Comparison of ENCODE assay signal across 1 cellular context in genomic region chr18:24397694-24398365, GRCh38.
A peak's percentile ranks its signal among the peaks of the same experiment; 100 is the strongest.
TF ChIP-seq lines count a peak whose summit lies in the region.

Gene OSBPL1A, minus strand, starts transcription at chr18:24397824. Its CDS starts 20,291 bp downstream, at chr18:24377533.

TF ChIP-seq in HEK293, 187 proteins besides CTCF, POLR2A, EP300 and RAD21 (continued from another document):
- TF ChIP-seq ZNF140 (tag by site-specific recombination; IDR thresholded peaks at IDR 0.05): no peak
- TF ChIP-seq ZNF311 (tag by site-specific recombination; IDR thresholded peaks at IDR 0.05; ENCODE audit: borderline replicate concordance): no peak
- TF ChIP-seq ZNF610 (tag by site-specific recombination; IDR thresholded peaks at IDR 0.05; ENCODE audit: borderline replicate concordance): 0 out of 2 replicates have a peak, but pooled peaks have one; percentile 2
- TF ChIP-seq MEIS1 (CRISPR knock-in tag; IDR thresholded peaks at IDR 0.05; ENCODE audit: borderline replicate concordance): no peak
- no peak for TF ChIP-seq ZSCAN4 (tag by site-specific recombination; IDR thresholded peaks at IDR 0.05)
- no peak for TF ChIP-seq ZNF544 (tag by site-specific recombination; IDR thresholded peaks at IDR 0.05)
- TF ChIP-seq ZSCAN23 (tag by site-specific recombination; IDR thresholded peaks at IDR 0.05): no peak
- TF ChIP-seq ZNF785 (tag by site-specific recombination; IDR thresholded peaks at IDR 0.05): no peak
- no peak for TF ChIP-seq ZFP69B (tag by site-specific recombination; IDR thresholded peaks at IDR 0.05)
- TF ChIP-seq ZNF391 (tag by site-specific recombination; IDR thresholded peaks at IDR 0.05; ENCODE audit: borderline replicate concordance, low read depth): 0 out of 2 replicates have a peak, but pooled peaks have one; percentile 17
- no peak for TF ChIP-seq ZNF335 (tag by site-specific recombination; conservative IDR thresholded peaks at IDR 0.05)
- TF ChIP-seq ZNF561 (tag by site-specific recombination; IDR thresholded peaks at IDR 0.05; ENCODE audit: borderline replicate concordance): no peak; the same call in 1 of the 2 replicates
- no peak for TF ChIP-seq ZNF138 (tag by site-specific recombination; IDR thresholded peaks at IDR 0.05; ENCODE audit: borderline replicate concordance)
- no peak; the same call in 1 of the 2 replicates for TF ChIP-seq ZBTB6 (tag by site-specific recombination; IDR thresholded peaks at IDR 0.05)
- no peak for TF ChIP-seq ZNF510 (tag by site-specific recombination; IDR thresholded peaks at IDR 0.05; ENCODE audit: insufficient replicate concordance)
- TF ChIP-seq ZNF423 (tag by site-specific recombination; IDR thresholded peaks at IDR 0.05): no peak
- TF ChIP-seq GLIS1 (tag by site-specific recombination; IDR thresholded peaks at IDR 0.05): peak; percentile 83
- no peak for TF ChIP-seq ZNF146 (tag by site-specific recombination; IDR thresholded peaks at IDR 0.05)
- peak; percentile 99 for TF ChIP-seq ZFHX2 (tag by site-specific recombination; conservative IDR thresholded peaks at IDR 0.05)
- TF ChIP-seq PBX3 (CRISPR knock-in tag; IDR thresholded peaks at IDR 0.05): peak; percentile 58; the same call in 1 of the 2 replicates
- TF ChIP-seq ZNF132 (tag by site-specific recombination; IDR thresholded peaks at IDR 0.05; ENCODE audit: borderline replicate concordance): no peak
- TF ChIP-seq ZNF549 (tag by site-specific recombination; IDR thresholded peaks at IDR 0.05): no peak
- TF ChIP-seq ZNF426 (tag by site-specific recombination; IDR thresholded peaks at IDR 0.05): no peak
- no peak for TF ChIP-seq ZBTB48 (tag by site-specific recombination; IDR thresholded peaks at IDR 0.05)
TF ChIP-seq in HEK293: peak in this region for 45.
